8 cellular contexts compared by ENCODE assay signal in the genomic region with DNA sequence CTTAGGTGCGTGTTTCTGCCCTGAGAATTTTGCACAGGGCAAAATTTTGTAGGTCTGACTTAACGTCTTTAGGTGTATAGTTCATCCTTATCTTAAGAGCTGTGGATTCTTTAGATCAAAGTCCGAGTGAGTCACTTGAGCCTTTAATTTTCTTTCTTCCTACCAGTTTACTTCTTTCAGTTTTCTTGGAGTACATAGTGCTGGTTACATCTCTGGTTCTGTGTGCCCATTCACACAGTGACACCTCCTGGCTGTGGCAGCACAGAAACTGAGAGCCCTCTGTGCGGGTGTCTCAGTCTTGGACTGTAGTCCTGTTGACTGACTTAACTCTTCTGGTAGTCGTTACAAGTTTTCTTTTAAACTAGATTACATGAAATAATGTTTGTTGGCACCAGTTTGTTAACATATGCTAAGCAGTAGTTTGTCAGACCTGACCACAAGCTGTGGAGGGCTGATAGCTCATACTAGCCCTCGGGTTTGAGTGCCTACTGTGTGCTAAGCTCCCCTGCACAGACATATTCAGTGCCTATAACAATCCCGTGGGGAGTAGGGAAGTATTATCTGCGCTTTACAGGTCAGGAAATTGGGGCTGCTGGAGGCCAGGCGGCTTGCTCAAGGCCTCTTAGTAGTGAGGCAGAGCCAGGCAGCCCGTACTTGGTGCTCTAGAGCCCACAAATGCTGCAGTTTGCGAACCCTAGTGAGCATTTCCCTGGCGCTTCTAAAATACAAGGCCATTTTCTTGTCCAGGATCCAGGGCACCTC. TPM values are rescaled to one million over a fixed set of nuclear protein-coding genes. Genes with fewer than 3 reads are reported as not detected.
A peak's percentile ranks its signal among the peaks of the same experiment; 100 is the strongest.
DNase-seq lines count a peak whose midpoint lies in the region; ATAC-seq and TF ChIP-seq lines count a peak whose summit lies in the region.

No MANE protein-coding gene starts in this region.

- H3K27me3 ChIP-seq in left lung, result no peaks in the 10 kb centered on the region

- H3K27ac ChIP-seq in left lung, result peak overlapping the region; percentile 68 to 88

- no peaks in the 10 kb centered on the region for H3K9me3 ChIP-seq in left lung

- H3K27ac Mint-ChIP-seq in T-cell, result peak overlapping the region; percentile 91 to 95

- no peaks in the 10 kb centered on the region for H3K27me3 Mint-ChIP-seq in T-cell

- peak overlapping the region; percentile 75 to 94 for H3K4me3 ChIP-seq in left lung

- H3K4me3 Mint-ChIP-seq in T-cell, result peak overlapping the region; percentile 95

- H3K4me1 ChIP-seq in left lung, result peaks cover 17 to 82% of the 10 kb centered on the region in 2 donors

- ATAC-seq in HG02870 (IDR thresholded peaks at IDR 0.05; ENCODE audit: unreplicated experiment) (peak; percentile 30), T-cell (replicated peaks in 1 of 4) (peak; percentile 25 to 45 (median 32)), left lung (peak; percentile 41)

- H3K4me1 Mint-ChIP-seq in T-cell, result peaks cover 73 to 78% (median 77%) of the 10 kb centered on the region in 3 donors

- DNase-seq in ELF-1 (ENCODE audit: low read depth, low spot score), result peak; percentile 42
- DNase-seq in T-cell, result peak in 27 of 34 experiments; percentile 22 to 59 (median 38)
- DNase-seq in T47D (ENCODE audit: low read depth in 1 of 2, low spot score in 1 of 2), result peak; percentile 21 to 71
- peak in 1 of 2 donors; percentile 55 for DNase-seq in left lung
- DNase-seq in stimulated activated CD4-positive, alpha-beta T cell treated with anti-CD3 and anti-CD28 coated beads, TNF-alpha, amount 100 ng/mL, for 48 hours (ENCODE audit: low read depth in 3 of 3), result peak in 2 of 3 donors; percentile 35 to 52
- DNase-seq in NCI-H2107 treated with DMSO at 0.1 percent for 48 hours (lab: John Stamatoyannopoulos, UW; ENCODE audit: unreplicated experiment), result no peak
- DNase-seq in germinal center (ENCODE audit: low spot score), result no peak

- H3K36me3 ChIP-seq in left lung, result no peaks in the 10 kb centered on the region

- no peaks in the 10 kb centered on the region for H3K36me3 Mint-ChIP-seq in T-cell

- POLR2A ChIA-PET in T-cell (lab: Charles Lee), result no interaction called here

- TF ChIP-seq CTCF in left lung (IDR thresholded peaks at IDR 0.05), result no peak

- CTCF ChIA-PET in T-cell (lab: Charles Lee), result interaction anchor here (0.5 to 2.9 kb wide), 9 partner anchors 40 to 85 kb away, joined by 3 to 31 read pairs (median 3); no protein-coding TSS in a partner anchor

- intact Hi-C loops in left lung (cut with DNase I), result no loop called here

- in situ Hi-C loops in T47D (cut with HindIII; ENCODE audit: low pct_unique_long_range_greater_than_20kb, low sequenced_read_pairs), result no loop called here

- no peaks in the 10 kb centered on the region for H3K9me3 Mint-ChIP-seq in T-cell

RNA-seq across cellular contexts. Expression of a gene that starts 1.6 kb away (rescaled TPM):
- total RNA-seq in T-cell (100 to 1,000 TPM; 114 to 144 (median 133) TPM), left lung (10 to 100 TPM; 66.3 to 97.3 TPM)

Comparison
In these comparisons a context has a peak if more than half of its experiments do, and no peak if none do; other contexts are left out.
1. DNase-seq: peak in ELF-1 (single experiment), T-cell (27 of 34), T47D (2 of 2) and stimulated activated CD4-positive, alpha-beta T cell treated with anti-CD3 and anti-CD28 coated beads, TNF-alpha, amount 100 ng/mL, for 48 hours (2 of 3); none in NCI-H2107 treated with DMSO at 0.1 percent for 48 hours (single experiment) and germinal center (single experiment).
2. Peak in every context shown above with its lines, with median percentiles within 50 percentile points of each other: ATAC-seq.